ENCODE assay signal across 18 cellular contexts in the genomic region with DNA sequence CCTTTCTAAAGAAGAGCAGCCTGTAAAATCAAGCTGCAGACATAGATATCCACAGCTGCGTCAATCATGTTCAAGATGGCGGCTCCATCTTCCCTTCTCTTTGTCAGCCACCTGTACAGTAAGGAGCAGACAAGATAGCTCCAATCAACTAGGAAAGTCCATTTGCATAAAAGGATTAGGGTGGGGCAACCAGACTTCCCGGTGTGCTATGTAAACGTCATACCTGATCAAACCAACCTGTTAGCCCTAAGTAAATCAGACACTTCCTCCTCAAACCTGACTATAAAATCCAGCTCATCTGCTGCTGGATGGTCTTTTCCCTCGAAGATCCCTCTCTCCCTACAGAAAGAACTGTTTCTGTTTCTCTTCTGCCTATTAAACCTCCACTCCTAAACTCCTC.
"Had no signal": no experiment of that assay in that cellular context is flagged by ENCODE, and none has a peak within 500 bp of the region (broad histone marks: within the 10 kb centered on the region; RNA-seq: fewer than 3 reads in every experiment).

No MANE protein-coding gene starts in this region.

- H3K27me3 ChIP-seq: brain microvascular endothelial cell, dorsolateral prefrontal cortex, esophagus muscularis mucosa, hepatocyte, sigmoid colon had no signal

- H3K27me3 Mint-ChIP-seq: activated naive CD4-positive, alpha-beta T cell treated with anti-CD3 and anti-CD28 coated beads, Interleukin-2, amount 10 ng/mL, durations not matched to agents 7 days and 5 days; activated naive CD8-positive, alpha-beta T cell treated with anti-CD3 and anti-CD28 coated beads, Interleukin-2, amount 50 U/mL, for 24 hours; stimulated activated memory B cell treated with anti-CD40 and anti-IgM and Interleukin-4, amounts not matched to agents 10 μg/mL and 1 μg/mL and 100 μg/mL, for 72 hours had no signal

- H3K4me1 ChIP-seq: esophagus muscularis mucosa, sigmoid colon had no signal

- H3K27ac ChIP-seq: brain microvascular endothelial cell, dorsolateral prefrontal cortex, esophagus muscularis mucosa, hepatocyte, sigmoid colon, thoracic aorta, WERI-Rb-1 had no signal

- H3K4me1 Mint-ChIP-seq: activated naive CD4-positive, alpha-beta T cell treated with anti-CD3 and anti-CD28 coated beads, Interleukin-2, amount 10 ng/mL, durations not matched to agents 7 days and 5 days; activated naive CD8-positive, alpha-beta T cell treated with anti-CD3 and anti-CD28 coated beads, Interleukin-2, amount 50 U/mL, for 24 hours; activated T-helper 17 cell treated with anti-CD3 and anti-CD28 coated beads, Interleukin-2, amount 50 U/mL, for 72 hours had no signal

- H3K36me3 ChIP-seq: esophagus muscularis mucosa, sigmoid colon, thoracic aorta, WERI-Rb-1 had no signal

- H3K9me3 Mint-ChIP-seq: activated CD4-positive, alpha-beta memory T cell treated with anti-CD3 and anti-CD28 coated beads for 36 hours; activated naive CD4-positive, alpha-beta T cell treated with anti-CD3 and anti-CD28 coated beads, Interleukin-2, amount 10 ng/mL, durations not matched to agents 7 days and 5 days; activated naive CD8-positive, alpha-beta T cell treated with anti-CD3 and anti-CD28 coated beads, Interleukin-2, amount 50 U/mL, for 24 hours; activated T-helper 17 cell treated with anti-CD3 and anti-CD28 coated beads, Interleukin-2, amount 50 U/mL, for 72 hours; natural killer cell treated with Interleukin-12 subunit alpha and Interleukin-12 subunit beta and Interleukin-15 and Interleukin-18, amount 100 ng/mL, for 72 hours; stimulated activated memory B cell treated with anti-CD40 and anti-IgM and Interleukin-4, amounts not matched to agents 10 μg/mL and 1 μg/mL and 100 μg/mL, for 72 hours had no signal

- H3K27ac Mint-ChIP-seq: activated CD4-positive, alpha-beta memory T cell treated with anti-CD3 and anti-CD28 coated beads for 36 hours; activated naive CD4-positive, alpha-beta T cell treated with anti-CD3 and anti-CD28 coated beads, Interleukin-2, amount 10 ng/mL, durations not matched to agents 7 days and 5 days; activated naive CD8-positive, alpha-beta T cell treated with anti-CD3 and anti-CD28 coated beads, Interleukin-2, amount 50 U/mL, for 24 hours; activated T-helper 17 cell treated with anti-CD3 and anti-CD28 coated beads, Interleukin-2, amount 50 U/mL, for 72 hours; natural killer cell treated with Interleukin-12 subunit alpha and Interleukin-12 subunit beta and Interleukin-15 and Interleukin-18, amount 100 ng/mL, for 72 hours; stimulated activated memory B cell treated with anti-CD40 and anti-IgM and Interleukin-4, amounts not matched to agents 10 μg/mL and 1 μg/mL and 100 μg/mL, for 72 hours had no signal

- H3K4me2 ChIP-seq: hepatocyte had no signal

- H3K9me3 ChIP-seq: esophagus muscularis mucosa, sigmoid colon, thoracic aorta had no signal

- H3K36me3 Mint-ChIP-seq: activated CD4-positive, alpha-beta memory T cell treated with anti-CD3 and anti-CD28 coated beads for 36 hours; activated naive CD4-positive, alpha-beta T cell treated with anti-CD3 and anti-CD28 coated beads, Interleukin-2, amount 10 ng/mL, durations not matched to agents 7 days and 5 days; natural killer cell treated with Interleukin-12 subunit alpha and Interleukin-12 subunit beta and Interleukin-15 and Interleukin-18, amount 100 ng/mL, for 72 hours; stimulated activated memory B cell treated with anti-CD40 and anti-IgM and Interleukin-4, amounts not matched to agents 10 μg/mL and 1 μg/mL and 100 μg/mL, for 72 hours had no signal

- DNase-seq: activated CD4-positive, alpha-beta memory T cell treated with anti-CD3 and anti-CD28 coated beads for 36 hours; activated CD4-positive, alpha-beta T cell treated with anti-CD3 and anti-CD28 coated beads for 4 hours; activated naive CD4-positive, alpha-beta T cell treated with anti-CD3 and anti-CD28 coated beads, Interleukin-2, amount 10 ng/mL, durations not matched to agents 7 days and 5 days; activated naive CD8-positive, alpha-beta T cell treated with anti-CD3 and anti-CD28 coated beads, Interleukin-2, amount 50 U/mL, for 24 hours; anterior cingulate cortex; brain microvascular endothelial cell; central memory CD4-positive, alpha-beta T cell; dorsolateral prefrontal cortex; left cardiac atrium; sigmoid colon; stimulated activated CD4-positive, alpha-beta T cell treated with anti-CD3 and anti-CD28 coated beads, Interleukin-4, amount 100 ng/mL, for 4 hours; WERI-Rb-1 had no signal

- H2AFZ ChIP-seq: hepatocyte had no signal

- H3K4me3 ChIP-seq: dorsolateral prefrontal cortex, esophagus muscularis mucosa, hepatocyte, sigmoid colon, thoracic aorta had no signal

- ATAC-seq: activated naive CD8-positive, alpha-beta T cell treated with anti-CD3 and anti-CD28 coated beads, Interleukin-2, amount 50 U/mL, for 24 hours; activated T-helper 17 cell treated with anti-CD3 and anti-CD28 coated beads, Interleukin-2, amount 50 U/mL, for 72 hours; left cardiac atrium; natural killer cell treated with Interleukin-12 subunit alpha and Interleukin-12 subunit beta and Interleukin-15 and Interleukin-18, amount 100 ng/mL, for 72 hours; stimulated activated memory B cell treated with anti-CD40 and anti-IgM and Interleukin-4, amounts not matched to agents 10 μg/mL and 1 μg/mL and 100 μg/mL, for 72 hours had no signal

- H3K4me3 Mint-ChIP-seq: activated CD4-positive, alpha-beta memory T cell treated with anti-CD3 and anti-CD28 coated beads for 36 hours; activated naive CD4-positive, alpha-beta T cell treated with anti-CD3 and anti-CD28 coated beads, Interleukin-2, amount 10 ng/mL, durations not matched to agents 7 days and 5 days; activated naive CD8-positive, alpha-beta T cell treated with anti-CD3 and anti-CD28 coated beads, Interleukin-2, amount 50 U/mL, for 24 hours; activated T-helper 17 cell treated with anti-CD3 and anti-CD28 coated beads, Interleukin-2, amount 50 U/mL, for 72 hours; natural killer cell treated with Interleukin-12 subunit alpha and Interleukin-12 subunit beta and Interleukin-15 and Interleukin-18, amount 100 ng/mL, for 72 hours; stimulated activated memory B cell treated with anti-CD40 and anti-IgM and Interleukin-4, amounts not matched to agents 10 μg/mL and 1 μg/mL and 100 μg/mL, for 72 hours had no signal
